ENCODE assay signal across 17 cellular contexts in the genomic region with DNA sequence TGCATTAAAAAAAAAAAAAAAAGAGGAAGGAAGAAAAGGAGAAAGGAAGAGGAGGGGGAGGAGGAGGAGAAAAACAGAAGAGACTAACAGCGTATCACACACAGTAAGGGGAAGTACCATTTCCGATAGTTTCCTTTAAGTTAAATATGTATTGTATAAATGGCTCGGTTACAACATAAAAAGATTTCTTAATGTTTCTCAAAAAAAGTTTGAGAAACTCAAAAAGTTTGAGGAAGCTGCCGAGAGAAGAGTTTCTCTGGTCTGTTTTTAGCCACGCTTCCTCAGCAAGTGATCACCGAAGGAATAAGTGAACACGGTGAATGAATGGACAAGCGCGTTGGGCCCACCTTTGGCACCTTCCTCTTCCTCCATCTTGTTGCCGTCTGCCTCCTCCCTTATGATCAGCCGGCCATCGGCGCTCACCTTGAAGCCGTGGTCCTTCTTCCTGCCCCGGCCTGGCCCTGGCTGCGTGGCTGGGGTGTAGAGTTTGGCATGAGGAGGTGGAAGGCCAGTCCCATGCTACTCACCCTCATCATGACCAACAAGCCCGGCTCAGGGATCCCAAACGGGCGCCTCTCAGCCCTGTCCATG. TPM values are rescaled to one million over a fixed set of nuclear protein-coding genes. Genes with fewer than 3 reads are reported as not detected.
DNase-seq lines count a peak whose midpoint lies in the region; ATAC-seq and TF ChIP-seq lines count a peak whose summit lies in the region.
"Had no signal": no experiment of that assay in that cellular context is flagged by ENCODE, and none has a peak within 500 bp of the region (broad histone marks: within the 10 kb centered on the region; RNA-seq: fewer than 3 reads in every experiment).

No MANE protein-coding gene starts in this region.

- no peaks in the 10 kb centered on the region for H3K79me2 ChIP-seq in OCI-LY3 (ENCODE audit: low read length)
- H3K79me2 ChIP-seq: parathyroid adenoma had no signal

- TF ChIP-seq EP300 in gastroesophageal sphincter (IDR thresholded peaks at IDR 0.05): no peak

- H4K20me1 ChIP-seq in OCI-LY3 (ENCODE audit: insufficient read depth, low read length): no peaks in the 10 kb centered on the region

- H3K36me3 ChIP-seq in OCI-LY3 (replicated peaks; ENCODE audit: low read depth, low read length) (peaks cover 7% of the 10 kb centered on the region), gastroesophageal sphincter (peaks cover 0 to 96% of the 10 kb centered on the region in 2 donors)

- H3K4me3 ChIP-seq in OCI-LY3 (ENCODE audit: low read length) (no peak overlapping the region), gastroesophageal sphincter (no peak overlapping the region)
- H3K4me3 ChIP-seq: ascending aorta, gastrocnemius medialis had no signal

- no peak for TF ChIP-seq POLR2A in gastroesophageal sphincter (IDR thresholded peaks at IDR 0.05)

- no peak for TF ChIP-seq CTCF in OCI-LY3 (IDR thresholded peaks at IDR 0.05; ENCODE audit: low read depth, low read length)
- TF ChIP-seq CTCF in gastroesophageal sphincter (IDR thresholded peaks at IDR 0.05): no peak

- 77 to 85% methylated on average over 3 to 12 of the region's 19 CpGs for WGBS in gastroesophageal sphincter (ENCODE audit: low coverage in 1 of 2), 2 donors

- DNase-seq in GDM1 (lab: John Stamatoyannopoulos, UW) (peak; percentile 73), pons (ENCODE audit: low spot score) (peak; percentile 55), dermis blood vessel endothelial cell (no peak), NCI-H1417 (lab: John Stamatoyannopoulos, UW) (no peak)
- DNase-seq: gastrocnemius medialis; NCI-H1092 treated with DMSO at 0.1 percent for 48 hours; NCI-H446; stimulated activated CD4-positive, alpha-beta T cell treated with anti-CD3 and anti-CD28 coated beads, Interleukin-2, amount 100 ng/mL, for 24 hours; stimulated activated naive CD4-positive, alpha-beta T cell; WERI-Rb-1 had no signal

- peak; percentile 54 for ATAC-seq in gastroesophageal sphincter
- no peak for ATAC-seq in GM18502 (IDR thresholded peaks at IDR 0.05; ENCODE audit: poor library complexity, unreplicated experiment)
- no peak for ATAC-seq in HG03095 (IDR thresholded peaks at IDR 0.05; ENCODE audit: unreplicated experiment)
- ATAC-seq: gastrocnemius medialis had no signal

- no peak overlapping the region; the same call in 1 of the 2 replicates for H3K4me2 ChIP-seq in OCI-LY3 (ENCODE audit: low read length)

- H3K27me3 ChIP-seq in OCI-LY3 (ENCODE audit: low read depth, low read length) (no peaks in the 10 kb centered on the region), gastroesophageal sphincter (no peaks in the 10 kb centered on the region)
- H3K27me3 ChIP-seq: ascending aorta, gastrocnemius medialis had no signal

- no peak overlapping the region for H3K9ac ChIP-seq in OCI-LY3 (ENCODE audit: low read length)
- H3K9ac ChIP-seq: parathyroid adenoma had no signal

- H3K9me3 ChIP-seq in OCI-LY3 (ENCODE audit: insufficient read depth, low read length): no peaks in the 10 kb centered on the region
- no peaks in the 10 kb centered on the region for H3K9me3 ChIP-seq in gastroesophageal sphincter
- H3K9me3 ChIP-seq: ascending aorta, gastrocnemius medialis had no signal

- H3K27ac ChIP-seq in OCI-LY3 (ENCODE audit: low read length): peak overlapping the region; percentile 44
- H3K27ac ChIP-seq in gastroesophageal sphincter: peak overlapping the region in 2 of 4 donors; percentile 26 to 35
- H3K27ac ChIP-seq: ascending aorta, C4-2B, parathyroid adenoma, WERI-Rb-1 had no signal

- no peak overlapping the region for H2AFZ ChIP-seq in OCI-LY3 (ENCODE audit: low read depth, low read length)
- H2AFZ ChIP-seq: parathyroid adenoma had no signal

- H3K4me1 ChIP-seq in OCI-LY3 (ENCODE audit: low read length) (peaks cover 10% of the 10 kb centered on the region), gastroesophageal sphincter (no peaks in the 10 kb centered on the region)
- H3K4me1 ChIP-seq: ascending aorta, parathyroid adenoma had no signal

RNA-seq across cellular contexts. Expression of gene FRAT2, which starts 31.3 kb away (rescaled TPM):
- 10 to 100 TPM; 10.8 to 20.9 (median 12.5) TPM for total RNA-seq in gastroesophageal sphincter
- total RNA-seq in dermis blood vessel endothelial cell: 17.1 and 28.8 TPM in 2 replicates

RNA-seq across cellular contexts. Expression of gene RRP12, which starts 35.3 kb away (rescaled TPM):
- total RNA-seq in gastroesophageal sphincter: 10 to 100 TPM in 3 of 4 donors, 1 to 10 TPM in 1; 6.7 to 25.3 (median 11.8) TPM
- total RNA-seq in dermis blood vessel endothelial cell: 10.4 and 20.3 TPM in 2 replicates

RNA-seq across cellular contexts. Expression of gene FRAT1, which starts 46.8 kb away (rescaled TPM):
- total RNA-seq in gastroesophageal sphincter (1 to 10 TPM; 5.1 to 8.0 (median 5.5) TPM), dermis blood vessel endothelial cell (5.4 and 6.6 TPM in 2 replicates)

Comparison
In these comparisons a context has a peak if more than half of its experiments do, and no peak if none do; other contexts are left out.
1. DNase-seq: peak in GDM1 (single experiment) and pons (single experiment); none in dermis blood vessel endothelial cell (single experiment) and NCI-H1417 (0 of 3).